In the genomic region with DNA sequence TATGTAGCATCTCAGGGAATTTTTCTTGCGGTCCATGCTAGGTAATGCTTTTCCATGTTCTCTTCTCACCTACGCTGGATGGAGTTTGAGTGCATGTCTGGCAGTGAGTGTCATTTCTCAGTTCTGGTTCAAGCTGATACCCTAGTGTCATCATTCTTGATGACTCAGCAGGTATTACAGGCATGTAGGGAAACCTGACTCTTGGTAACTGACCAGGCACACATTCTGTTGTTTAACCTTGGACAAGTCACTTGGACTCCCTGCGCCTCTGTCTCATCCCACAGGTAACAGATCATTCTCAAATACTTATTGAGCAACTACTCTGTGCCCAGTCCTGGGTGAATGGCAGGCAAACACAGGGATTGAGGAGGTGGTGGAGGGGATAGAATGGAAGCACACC, we compare ENCODE assay signal across 26 cellular contexts. TPM values are rescaled to one million over a fixed set of nuclear protein-coding genes. Genes with fewer than 3 reads are reported as not detected.
"Had no signal": no experiment of that assay in that cellular context is flagged by ENCODE, and none has a peak within 500 bp of the region (broad histone marks: within the 10 kb centered on the region; RNA-seq: fewer than 3 reads in every experiment).

No MANE protein-coding gene starts in this region.

- ATAC-seq: heart left ventricle; left lobe of liver; naive thymus-derived CD8-positive, alpha-beta T cell; pancreas; sciatic nerve; stimulated activated memory B cell treated with anti-CD40 and anti-IgM and Interleukin-4, amounts not matched to agents 10 μg/mL and 1 μg/mL and 100 μg/mL, for 72 hours; stimulated activated naive CD8-positive, alpha-beta T cell treated with anti-CD3 and anti-CD28 coated beads, Interleukin-15, Interleukin-2, amounts not matched to agents 100 U/mL and 50 U/mL, for 24 hours; upper lobe of right lung had no signal

- H3K79me2 ChIP-seq: hepatocyte had no signal

- H3K27ac ChIP-seq: heart left ventricle, hepatocyte, neutrophil, pancreas, skin epidermis, spleen, testis, tibial nerve, upper lobe of right lung, uterus had no signal

- H3K4me2 ChIP-seq: hepatocyte had no signal

- H3K9me3 Mint-ChIP-seq: nephron progenitor cell had no signal

- H3K4me3 Mint-ChIP-seq: naive thymus-derived CD8-positive, alpha-beta T cell; nephron progenitor cell; stimulated activated memory B cell treated with anti-CD40 and anti-IgM and Interleukin-4, amounts not matched to agents 10 μg/mL and 1 μg/mL and 100 μg/mL, for 72 hours had no signal

- H3K27ac Mint-ChIP-seq: naive thymus-derived CD8-positive, alpha-beta T cell; nephron progenitor cell; stimulated activated memory B cell treated with anti-CD40 and anti-IgM and Interleukin-4, amounts not matched to agents 10 μg/mL and 1 μg/mL and 100 μg/mL, for 72 hours had no signal

- H3K4me1 ChIP-seq: pancreas, spleen, testis, tibial nerve, upper lobe of right lung, uterus had no signal

- H3K36me3 Mint-ChIP-seq: naive thymus-derived CD8-positive, alpha-beta T cell; stimulated activated memory B cell treated with anti-CD40 and anti-IgM and Interleukin-4, amounts not matched to agents 10 μg/mL and 1 μg/mL and 100 μg/mL, for 72 hours had no signal

- DNase-seq: cortex of kidney; effector CD4-positive, alpha-beta T cell; heart left ventricle; kidney; mesenchymal stem cell; naive thymus-derived CD8-positive, alpha-beta T cell; nephron progenitor cell; pancreas; spleen; stimulated activated CD4-positive, alpha-beta T cell treated with anti-CD3 and anti-CD28 coated beads, Interleukin-4, amount 100 ng/mL, for 4 hours; stimulated activated naive CD8-positive, alpha-beta T cell treated with anti-CD3 and anti-CD28 coated beads, Interleukin-15, Interleukin-2, amounts not matched to agents 100 U/mL and 50 U/mL, for 24 hours; substantia nigra; testis; upper lobe of right lung; uterus had no signal

- H3K27me3 ChIP-seq: heart left ventricle, hepatocyte, neutrophil, pancreas, spleen, testis, tibial nerve, upper lobe of right lung, uterus had no signal

- H3K36me3 ChIP-seq: heart left ventricle, neutrophil, pancreas, spleen, tibial nerve, upper lobe of right lung, uterus had no signal

- H2AFZ ChIP-seq: hepatocyte had no signal

- H3K27me3 Mint-ChIP-seq: naive thymus-derived CD8-positive, alpha-beta T cell; stimulated activated memory B cell treated with anti-CD40 and anti-IgM and Interleukin-4, amounts not matched to agents 10 μg/mL and 1 μg/mL and 100 μg/mL, for 72 hours had no signal

- H3K9me3 ChIP-seq: heart left ventricle, neutrophil, pancreas, testis, tibial nerve, upper lobe of right lung, uterus had no signal

- H3K4me1 Mint-ChIP-seq: naive thymus-derived CD8-positive, alpha-beta T cell; stimulated activated memory B cell treated with anti-CD40 and anti-IgM and Interleukin-4, amounts not matched to agents 10 μg/mL and 1 μg/mL and 100 μg/mL, for 72 hours had no signal

- H3K4me3 ChIP-seq: heart left ventricle, hepatocyte, pancreas, skin epidermis, spleen, testis, tibial nerve, upper lobe of right lung, uterus had no signal

RNA-seq across cellular contexts. Expression of gene RBFOX1, which starts 6.8 kb away (rescaled TPM):
- total RNA-seq: dermis microvascular lymphatic vessel endothelial cell; fibroblast of villous mesenchyme; left lobe of liver; lung microvascular endothelial cell; naive thymus-derived CD8-positive, alpha-beta T cell; posterior vena cava; spleen; upper lobe of right lung had no signal
- polyA plus RNA-seq: naive thymus-derived CD8-positive, alpha-beta T cell had no signal
